ENCODE assay signal across 9 cellular contexts in the genomic region with DNA sequence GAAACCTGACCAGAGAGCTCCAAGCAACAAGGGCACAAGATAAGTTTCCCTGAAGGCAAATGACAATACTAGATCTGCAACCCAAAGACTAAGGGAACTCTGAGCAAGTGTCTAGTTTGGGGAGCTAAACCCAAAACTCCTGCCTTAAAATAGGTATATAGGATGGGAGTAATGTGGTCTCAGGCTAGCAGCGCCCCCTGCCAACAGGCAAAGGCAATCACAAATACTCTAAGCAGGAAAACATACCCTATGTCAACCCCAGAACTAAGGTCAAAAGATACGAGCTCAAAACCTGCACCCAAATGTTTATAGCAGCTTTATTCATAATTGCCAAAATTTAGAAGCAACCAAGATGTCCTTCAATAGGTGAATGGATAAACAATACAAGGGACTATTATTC.
A peak's percentile ranks its signal among the peaks of the same experiment; 100 is the strongest.
DNase-seq lines count a peak whose midpoint lies in the region; TF ChIP-seq lines count a peak whose summit lies in the region.
"Had no signal": no experiment of that assay in that cellular context is flagged by ENCODE, and none has a peak within 500 bp of the region (broad histone marks: within the 10 kb centered on the region; RNA-seq: fewer than 3 reads in every experiment).

No MANE protein-coding gene starts in this region.

- no peaks in the 10 kb centered on the region for H3K27me3 Mint-ChIP-seq in activated T-helper 1 cell treated with anti-CD3 and anti-CD28 coated beads, Interleukin-12 subunit alpha, Interleukin-12 subunit beta, Interleukin-2, Interleukin-4 antibody, amounts not matched to agents 30 ng/mL and 10 ng/mL and 1 ng/mL, durations not matched to agents 14 hours and 24 hours and 36 hours (ENCODE audit: insufficient read depth)
- H3K27me3 Mint-ChIP-seq in activated T-cell treated with anti-CD3 and anti-CD28 coated beads, Interleukin-2, amount 50 U/mL, for 24 hours, result no peaks in the 10 kb centered on the region
- H3K27me3 Mint-ChIP-seq: dendritic cell treated with granulocyte-macrophage colony-stimulating factor and Interleukin-4, amounts not matched to agents 40 ng/mL and 50 ng/mL, for 4 days had no signal

- H3K4me1 ChIP-seq in esophagus muscularis mucosa, result no peaks in the 10 kb centered on the region
- H3K4me1 ChIP-seq in ovary (ENCODE audit: insufficient read depth), result no peaks in the 10 kb centered on the region

- TF ChIP-seq EP300 in esophagus muscularis mucosa (IDR thresholded peaks at IDR 0.05) (no peak), ovary (IDR thresholded peaks at IDR 0.05) (no peak)

- DNase-seq in ACHN (peak; percentile 60), GM13976 (ENCODE audit: low spot score) (peak; percentile 20), RKO (ENCODE audit: low spot score) (peak; percentile 8), esophagus muscularis mucosa (ENCODE audit: extremely low spot score) (no peak), ovary (peak in 3 of 5 donors; percentile 23 to 51 (median 47)), DMS79 treated with DMSO at 0.1 percent for 48 hours (lab: John Stamatoyannopoulos, UW) (no peak)
- DNase-seq in activated T-helper 1 cell treated with anti-CD3 and anti-CD28 coated beads, Interleukin-12 subunit alpha, Interleukin-12 subunit beta, Interleukin-2, Interleukin-4 antibody, amounts not matched to agents 30 ng/mL and 10 ng/mL and 1 ng/mL, durations not matched to agents 14 hours and 24 hours and 36 hours (ENCODE audit: low spot score), result no peak
- no peak for DNase-seq in activated T-cell treated with anti-CD3 and anti-CD28 coated beads, Interleukin-2, amount 50 U/mL, for 24 hours

- H3K4me1 Mint-ChIP-seq in activated T-helper 1 cell treated with anti-CD3 and anti-CD28 coated beads, Interleukin-12 subunit alpha, Interleukin-12 subunit beta, Interleukin-2, Interleukin-4 antibody, amounts not matched to agents 30 ng/mL and 10 ng/mL and 1 ng/mL, durations not matched to agents 14 hours and 24 hours and 36 hours (ENCODE audit: low read depth), result no peaks in the 10 kb centered on the region
- H3K4me1 Mint-ChIP-seq in activated T-cell treated with anti-CD3 and anti-CD28 coated beads, Interleukin-2, amount 50 U/mL, for 24 hours (ENCODE audit: low read depth), result no peaks in the 10 kb centered on the region

- no peak overlapping the region for H3K27ac ChIP-seq in esophagus muscularis mucosa (replicated peaks in 1 of 4)
- no peak overlapping the region for H3K27ac ChIP-seq in ovary

- intact Hi-C loops in esophagus muscularis mucosa (cut with DNase I) (no loop called here), ovary (cut with DNase I) (loop anchor here in 1 of 4 donors (5.0 kb wide), 1 partner anchor 522 kb away; no protein-coding TSS in a partner anchor)
- intact Hi-C loops in activated T-helper 1 cell treated with anti-CD3 and anti-CD28 coated beads, Interleukin-12 subunit alpha, Interleukin-12 subunit beta, Interleukin-2, Interleukin-4 antibody, amounts not matched to agents 30 ng/mL and 10 ng/mL and 1 ng/mL, durations not matched to agents 14 hours and 24 hours and 36 hours (cut with micrococcal nuclease), result loop anchor here (1.0 kb wide), 2 partner anchors 180 to 517 kb away; no protein-coding TSS in a partner anchor

- TF ChIP-seq CTCF in GM13976 (IDR thresholded peaks at IDR 0.05; ENCODE audit: borderline replicate concordance, control extremely low read depth, extremely low read depth, insufficient read depth, missing control alignments), result peak; percentile 60
- peak; percentile 34 to 41 (median 36) for TF ChIP-seq CTCF in esophagus muscularis mucosa (IDR thresholded peaks at IDR 0.05)
- peak in 1 of 3 donors; percentile 26 for TF ChIP-seq CTCF in ovary (IDR thresholded peaks at IDR 0.05)

- no peak overlapping the region for H3K27ac Mint-ChIP-seq in activated T-helper 1 cell treated with anti-CD3 and anti-CD28 coated beads, Interleukin-12 subunit alpha, Interleukin-12 subunit beta, Interleukin-2, Interleukin-4 antibody, amounts not matched to agents 30 ng/mL and 10 ng/mL and 1 ng/mL, durations not matched to agents 14 hours and 24 hours and 36 hours
- H3K27ac Mint-ChIP-seq in activated T-cell treated with anti-CD3 and anti-CD28 coated beads, Interleukin-2, amount 50 U/mL, for 24 hours, result no peak overlapping the region
- H3K27ac Mint-ChIP-seq: dendritic cell treated with granulocyte-macrophage colony-stimulating factor and Interleukin-4, amounts not matched to agents 40 ng/mL and 50 ng/mL, for 4 days had no signal

- no peak overlapping the region for H3K4me3 ChIP-seq in esophagus muscularis mucosa
- no peak overlapping the region for H3K4me3 ChIP-seq in ovary

- H3K9me3 Mint-ChIP-seq in activated T-helper 1 cell treated with anti-CD3 and anti-CD28 coated beads, Interleukin-12 subunit alpha, Interleukin-12 subunit beta, Interleukin-2, Interleukin-4 antibody, amounts not matched to agents 30 ng/mL and 10 ng/mL and 1 ng/mL, durations not matched to agents 14 hours and 24 hours and 36 hours, result no peaks in the 10 kb centered on the region
- no peaks in the 10 kb centered on the region for H3K9me3 Mint-ChIP-seq in activated T-cell treated with anti-CD3 and anti-CD28 coated beads, Interleukin-2, amount 50 U/mL, for 24 hours
- H3K9me3 Mint-ChIP-seq: dendritic cell treated with granulocyte-macrophage colony-stimulating factor and Interleukin-4, amounts not matched to agents 40 ng/mL and 50 ng/mL, for 4 days had no signal

- H3K9me3 ChIP-seq in esophagus muscularis mucosa (no peaks in the 10 kb centered on the region), ovary (no peaks in the 10 kb centered on the region)

- H3K27me3 ChIP-seq in esophagus muscularis mucosa, result no peaks in the 10 kb centered on the region
- no peaks in the 10 kb centered on the region for H3K27me3 ChIP-seq in ovary

- 33% methylated on average over 2 of the region's 2 CpGs for WGBS in esophagus muscularis mucosa
- 33 to 41% (median 34%) methylated on average over 2 of the region's 2 CpGs for WGBS in ovary, 3 donors

- in situ Hi-C loops in ACHN (cut with HindIII; ENCODE audit: low pct_ligation_motif_present, low pct_unique_long_range_greater_than_20kb, low sequenced_read_pairs), result no loop called here
- in situ Hi-C loops in GM13976 (cut with MboI; ENCODE audit: low sequenced_read_pairs, unreplicated experiment), result no loop called here

- peaks cover 2% of the 10 kb centered on the region for H3K36me3 Mint-ChIP-seq in activated T-helper 1 cell treated with anti-CD3 and anti-CD28 coated beads, Interleukin-12 subunit alpha, Interleukin-12 subunit beta, Interleukin-2, Interleukin-4 antibody, amounts not matched to agents 30 ng/mL and 10 ng/mL and 1 ng/mL, durations not matched to agents 14 hours and 24 hours and 36 hours (ENCODE audit: low read depth)
- peaks cover 35% of the 10 kb centered on the region for H3K36me3 Mint-ChIP-seq in activated T-cell treated with anti-CD3 and anti-CD28 coated beads, Interleukin-2, amount 50 U/mL, for 24 hours (ENCODE audit: low read depth)

- H3K4me3 Mint-ChIP-seq in activated T-helper 1 cell treated with anti-CD3 and anti-CD28 coated beads, Interleukin-12 subunit alpha, Interleukin-12 subunit beta, Interleukin-2, Interleukin-4 antibody, amounts not matched to agents 30 ng/mL and 10 ng/mL and 1 ng/mL, durations not matched to agents 14 hours and 24 hours and 36 hours, result no peak overlapping the region
- H3K4me3 Mint-ChIP-seq in activated T-cell treated with anti-CD3 and anti-CD28 coated beads, Interleukin-2, amount 50 U/mL, for 24 hours, result no peak overlapping the region
- H3K4me3 Mint-ChIP-seq: dendritic cell treated with granulocyte-macrophage colony-stimulating factor and Interleukin-4, amounts not matched to agents 40 ng/mL and 50 ng/mL, for 4 days had no signal

- no peak for TF ChIP-seq POLR2A in esophagus muscularis mucosa (IDR thresholded peaks at IDR 0.05; ENCODE audit: low read depth)
- no peak for TF ChIP-seq POLR2A in ovary (IDR thresholded peaks at IDR 0.05)

- H3K36me3 ChIP-seq in esophagus muscularis mucosa (peaks cover 0 to 3% (median 2%) of the 10 kb centered on the region in 4 donors), ovary (no peaks in the 10 kb centered on the region)

Comparison
In these comparisons a context has a peak if more than half of its experiments do, and no peak if none do; other contexts are left out.
1. DNase-seq: peak in ACHN (single experiment), GM13976 (single experiment), RKO (single experiment) and ovary (3 of 5); none in esophagus muscularis mucosa (single experiment), activated T-helper 1 cell treated with anti-CD3 and anti-CD28 coated beads, Interleukin-12 subunit alpha, Interleukin-12 subunit beta, Interleukin-2, Interleukin-4 antibody, amounts not matched to agents 30 ng/mL and 10 ng/mL and 1 ng/mL, durations not matched to agents 14 hours and 24 hours and 36 hours (single experiment), activated T-cell treated with anti-CD3 and anti-CD28 coated beads, Interleukin-2, amount 50 U/mL, for 24 hours (single experiment) and DMS79 treated with DMSO at 0.1 percent for 48 hours (single experiment).